In the genomic region with DNA sequence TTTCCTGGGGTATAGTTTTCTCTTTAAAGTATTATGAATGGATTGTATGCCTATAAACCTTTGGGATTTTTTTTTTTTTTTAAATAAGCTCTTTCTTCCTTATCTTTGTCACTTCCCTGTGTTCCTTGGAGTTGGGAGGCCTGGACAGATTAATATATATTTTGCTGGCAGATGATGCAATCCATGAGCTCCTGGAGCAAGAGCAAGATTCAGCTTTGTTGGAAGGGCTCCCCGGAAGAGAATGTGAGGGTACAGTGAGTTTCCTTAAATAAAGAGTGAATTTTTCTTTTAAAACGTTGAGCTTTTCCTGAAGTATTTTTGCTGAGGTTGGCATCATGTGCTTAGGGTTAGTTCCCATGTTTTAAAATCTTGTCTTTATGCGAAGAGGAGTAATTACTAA, we compare ENCODE assay signal across 2 cellular contexts.
TF ChIP-seq lines count a peak whose summit lies in the region.

No MANE protein-coding gene starts in this region.

TF ChIP-seq in HEK293, 187 proteins besides CTCF, POLR2A, EP300 and RAD21:
- TF ChIP-seq, protein P1, sequence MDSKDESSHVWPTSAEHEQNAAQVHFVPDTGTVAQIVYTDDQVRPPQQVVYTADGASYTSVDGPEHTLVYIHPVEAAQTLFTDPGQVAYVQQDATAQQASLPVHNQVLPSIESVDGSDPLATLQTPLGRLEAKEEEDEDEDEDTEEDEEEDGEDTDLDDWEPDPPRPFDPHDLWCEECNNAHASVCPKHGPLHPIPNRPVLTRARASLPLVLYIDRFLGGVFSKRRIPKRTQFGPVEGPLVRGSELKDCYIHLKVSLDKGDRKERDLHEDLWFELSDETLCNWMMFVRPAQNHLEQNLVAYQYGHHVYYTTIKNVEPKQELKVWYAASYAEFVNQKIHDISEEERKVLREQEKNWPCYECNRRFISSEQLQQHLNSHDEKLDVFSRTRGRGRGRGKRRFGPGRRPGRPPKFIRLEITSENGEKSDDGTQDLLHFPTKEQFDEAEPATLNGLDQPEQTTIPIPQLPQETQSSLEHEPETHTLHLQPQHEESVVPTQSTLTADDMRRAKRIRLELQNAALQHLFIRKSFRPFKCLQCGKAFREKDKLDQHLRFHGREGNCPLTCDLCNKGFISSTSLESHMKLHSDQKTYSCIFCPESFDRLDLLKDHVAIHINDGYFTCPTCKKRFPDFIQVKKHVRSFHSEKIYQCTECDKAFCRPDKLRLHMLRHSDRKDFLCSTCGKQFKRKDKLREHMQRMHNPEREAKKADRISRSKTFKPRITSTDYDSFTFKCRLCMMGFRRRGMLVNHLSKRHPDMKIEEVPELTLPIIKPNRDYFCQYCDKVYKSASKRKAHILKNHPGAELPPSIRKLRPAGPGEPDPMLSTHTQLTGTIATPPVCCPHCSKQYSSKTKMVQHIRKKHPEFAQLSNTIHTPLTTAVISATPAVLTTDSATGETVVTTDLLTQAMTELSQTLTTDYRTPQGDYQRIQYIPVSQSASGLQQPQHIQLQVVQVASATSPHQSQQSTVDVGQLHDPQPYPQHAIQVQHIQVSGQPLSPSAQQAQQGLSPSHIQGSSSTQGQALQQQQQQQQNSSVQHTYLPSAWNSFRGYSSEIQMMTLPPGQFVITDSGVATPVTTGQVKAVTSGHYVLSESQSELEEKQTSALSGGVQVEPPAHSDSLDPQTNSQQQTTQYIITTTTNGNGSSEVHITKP (tag by site-specific recombination; IDR thresholded peaks at IDR 0.05): peak; percentile 68
- TF ChIP-seq, protein P2, sequence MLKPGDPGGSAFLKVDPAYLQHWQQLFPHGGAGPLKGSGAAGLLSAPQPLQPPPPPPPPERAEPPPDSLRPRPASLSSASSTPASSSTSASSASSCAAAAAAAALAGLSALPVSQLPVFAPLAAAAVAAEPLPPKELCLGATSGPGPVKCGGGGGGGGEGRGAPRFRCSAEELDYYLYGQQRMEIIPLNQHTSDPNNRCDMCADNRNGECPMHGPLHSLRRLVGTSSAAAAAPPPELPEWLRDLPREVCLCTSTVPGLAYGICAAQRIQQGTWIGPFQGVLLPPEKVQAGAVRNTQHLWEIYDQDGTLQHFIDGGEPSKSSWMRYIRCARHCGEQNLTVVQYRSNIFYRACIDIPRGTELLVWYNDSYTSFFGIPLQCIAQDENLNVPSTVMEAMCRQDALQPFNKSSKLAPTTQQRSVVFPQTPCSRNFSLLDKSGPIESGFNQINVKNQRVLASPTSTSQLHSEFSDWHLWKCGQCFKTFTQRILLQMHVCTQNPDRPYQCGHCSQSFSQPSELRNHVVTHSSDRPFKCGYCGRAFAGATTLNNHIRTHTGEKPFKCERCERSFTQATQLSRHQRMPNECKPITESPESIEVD (tag by site-specific recombination; IDR thresholded peaks at IDR 0.05): no peak
- TF ChIP-seq ZNF707 (tag by site-specific recombination; IDR thresholded peaks at IDR 0.05) (no peak), KLF16 (tag by site-specific recombination; IDR thresholded peaks at IDR 0.05) (no peak), OVOL3 (tag by site-specific recombination; IDR thresholded peaks at IDR 0.05) (no peak)
- TF ChIP-seq, protein P3, sequence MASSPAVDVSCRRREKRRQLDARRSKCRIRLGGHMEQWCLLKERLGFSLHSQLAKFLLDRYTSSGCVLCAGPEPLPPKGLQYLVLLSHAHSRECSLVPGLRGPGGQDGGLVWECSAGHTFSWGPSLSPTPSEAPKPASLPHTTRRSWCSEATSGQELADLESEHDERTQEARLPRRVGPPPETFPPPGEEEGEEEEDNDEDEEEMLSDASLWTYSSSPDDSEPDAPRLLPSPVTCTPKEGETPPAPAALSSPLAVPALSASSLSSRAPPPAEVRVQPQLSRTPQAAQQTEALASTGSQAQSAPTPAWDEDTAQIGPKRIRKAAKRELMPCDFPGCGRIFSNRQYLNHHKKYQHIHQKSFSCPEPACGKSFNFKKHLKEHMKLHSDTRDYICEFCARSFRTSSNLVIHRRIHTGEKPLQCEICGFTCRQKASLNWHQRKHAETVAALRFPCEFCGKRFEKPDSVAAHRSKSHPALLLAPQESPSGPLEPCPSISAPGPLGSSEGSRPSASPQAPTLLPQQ (tag by site-specific recombination; IDR thresholded peaks at IDR 0.05): 0 out of 2 replicates have a peak, but pooled peaks have one; percentile 6
- TF ChIP-seq, protein P4, sequence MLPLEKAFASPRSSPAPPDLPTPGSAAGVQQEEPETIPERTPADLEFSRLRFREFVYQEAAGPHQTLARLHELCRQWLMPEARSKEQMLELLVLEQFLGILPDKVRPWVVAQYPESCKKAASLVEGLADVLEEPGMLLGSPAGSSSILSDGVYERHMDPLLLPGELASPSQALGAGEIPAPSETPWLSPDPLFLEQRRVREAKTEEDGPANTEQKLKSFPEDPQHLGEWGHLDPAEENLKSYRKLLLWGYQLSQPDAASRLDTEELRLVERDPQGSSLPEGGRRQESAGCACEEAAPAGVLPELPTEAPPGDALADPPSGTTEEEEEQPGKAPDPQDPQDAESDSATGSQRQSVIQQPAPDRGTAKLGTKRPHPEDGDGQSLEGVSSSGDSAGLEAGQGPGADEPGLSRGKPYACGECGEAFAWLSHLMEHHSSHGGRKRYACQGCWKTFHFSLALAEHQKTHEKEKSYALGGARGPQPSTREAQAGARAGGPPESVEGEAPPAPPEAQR (tag by site-specific recombination; IDR thresholded peaks at IDR 0.05): 0 out of 2 replicates have a peak, but pooled peaks have one; percentile 18

TF ChIP-seq in H1, 55 proteins besides CTCF, POLR2A, EP300 and RAD21 (continued from another document):
- TF ChIP-seq CBX5 (IDR thresholded peaks at IDR 0.05; ENCODE audit: low read depth, low read length) (no peak), KDM5A (IDR thresholded peaks at IDR 0.05; ENCODE audit: low read length) (no peak)
